Comparison of ENCODE assay signal across 10 cellular contexts in the genomic region with DNA sequence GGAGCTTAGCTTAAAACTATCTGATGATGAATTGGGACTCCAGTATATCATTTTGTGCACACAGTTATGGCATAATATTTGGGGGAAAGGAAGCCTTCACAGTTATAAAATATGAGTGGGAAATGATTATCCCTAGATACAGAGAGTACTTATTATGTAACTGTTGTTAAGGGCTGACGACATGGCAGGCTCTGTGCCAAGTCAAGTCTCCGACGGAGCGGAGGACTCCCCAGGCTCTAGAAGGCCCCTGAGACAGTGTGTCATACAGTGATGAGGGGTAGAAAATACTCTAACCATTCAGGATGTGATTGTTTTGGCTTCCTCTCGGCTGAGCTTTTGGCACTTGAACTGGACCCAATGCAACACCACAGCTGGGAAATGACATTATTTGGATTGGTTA.
DNase-seq lines count a peak whose midpoint lies in the region; ATAC-seq and TF ChIP-seq lines count a peak whose summit lies in the region.
"Had no signal": no experiment of that assay in that cellular context is flagged by ENCODE, and none has a peak within 500 bp of the region (broad histone marks: within the 10 kb centered on the region; RNA-seq: fewer than 3 reads in every experiment).

No MANE protein-coding gene starts in this region.

- 11 to 13% methylated on average over 5 of the region's 5 CpGs for WGBS in lower leg skin, 2 donors

- intact Hi-C loops in lower leg skin (cut with DNase I; ENCODE audit: low total_unique reads), result no loop called here

- TF ChIP-seq CTCF in lower leg skin (IDR thresholded peaks at IDR 0.05), result no peak

- peak; percentile 48 for DNase-seq in A172 (ENCODE audit: low spot score)
- DNase-seq in M059J (ENCODE audit: low read depth), result peak; percentile 79
- DNase-seq in cerebellum (ENCODE audit: low spot score), result peak; percentile 2
- peak; percentile 29 to 87 for DNase-seq in lower leg skin (ENCODE audit: low spot score in 2 of 2)
- no peak for DNase-seq in NCI-H1694 (lab: John Stamatoyannopoulos, UW)
- no peak for DNase-seq in activated CD8-positive, alpha-beta memory T cell treated with anti-CD3 and anti-CD28 coated beads, Interleukin-2, amount 50 U/mL, for 4 hours
- DNase-seq: activated naive CD8-positive, alpha-beta T cell treated with anti-CD3 and anti-CD28 coated beads, Interleukin-2, amount 10 ng/mL, durations not matched to agents 7 days and 5 days; CD8-positive, alpha-beta memory T cell had no signal

- no peak for TF ChIP-seq POLR2A in lower leg skin (IDR thresholded peaks at IDR 0.05)

- H3K4me3 ChIP-seq in lower leg skin (ENCODE audit: low read depth, poor library complexity, severe bottlenecking), result no peak overlapping the region

- ATAC-seq in GM21390 (IDR thresholded peaks at IDR 0.05; ENCODE audit: unreplicated experiment) (no peak), GM19395 (IDR thresholded peaks at IDR 0.05; ENCODE audit: unreplicated experiment) (no peak)

Comparison
In these comparisons a context has a peak if more than half of its experiments do, and no peak if none do; other contexts are left out.
1. DNase-seq: peak in A172 (single experiment), M059J (single experiment), cerebellum (single experiment) and lower leg skin (2 of 2); none in NCI-H1694 (single experiment) and activated CD8-positive, alpha-beta memory T cell treated with anti-CD3 and anti-CD28 coated beads, Interleukin-2, amount 50 U/mL, for 4 hours (single experiment).